14 cellular contexts compared by ENCODE assay signal in genomic region chr15:68353418-68354145, GRCh38.
A peak's percentile ranks its signal among the peaks of the same experiment; 100 is the strongest.
DNase-seq lines count a peak whose midpoint lies in the region; ATAC-seq and TF ChIP-seq lines count a peak whose summit lies in the region.
"Had no signal": no experiment of that assay in that cellular context is flagged by ENCODE, and none has a peak within 500 bp of the region (broad histone marks: within the 10 kb centered on the region; RNA-seq: fewer than 3 reads in every experiment).

No MANE protein-coding gene starts in this region.

- no peak for TF ChIP-seq CTCF in psoas muscle (IDR thresholded peaks at IDR 0.05)

- peak overlapping the region; percentile 88 for H3K27ac Mint-ChIP-seq in dendritic cell treated with granulocyte-macrophage colony-stimulating factor and Interleukin-4, amounts not matched to agents 40 ng/mL and 50 ng/mL, for 4 days
- H3K27ac Mint-ChIP-seq: memory B cell had no signal

- peaks cover 12% of the 10 kb centered on the region for H3K4me1 ChIP-seq in psoas muscle

- no peak overlapping the region for H3K4me3 ChIP-seq in psoas muscle
- H3K4me3 ChIP-seq: ovary had no signal

- ATAC-seq in psoas muscle, result no peak
- ATAC-seq in GM21360 (IDR thresholded peaks at IDR 0.05; ENCODE audit: unreplicated experiment), result no peak
- ATAC-seq: T-helper 17 cell had no signal

- intact Hi-C loops in dendritic cell treated with granulocyte-macrophage colony-stimulating factor and Interleukin-4, amounts not matched to agents 40 ng/mL and 50 ng/mL, for 4 days (cut with micrococcal nuclease), result no loop called here
- intact Hi-C loops in psoas muscle (cut with DNase I), result no loop called here

- H3K9me3 ChIP-seq in psoas muscle, result no peaks in the 10 kb centered on the region
- H3K9me3 ChIP-seq: ovary had no signal

- H3K27me3 Mint-ChIP-seq in dendritic cell treated with granulocyte-macrophage colony-stimulating factor and Interleukin-4, amounts not matched to agents 40 ng/mL and 50 ng/mL, for 4 days, result no peaks in the 10 kb centered on the region

- no peaks in the 10 kb centered on the region for H3K36me3 ChIP-seq in psoas muscle (ENCODE audit: insufficient read depth in 1 of 2, low read depth in 1 of 2)
- H3K36me3 ChIP-seq: ovary had no signal

- WGBS in psoas muscle, 3 donors, result 89 to 98% (median 90%) methylated on average over 7 of the region's 7 CpGs

- H3K36me3 Mint-ChIP-seq in dendritic cell treated with granulocyte-macrophage colony-stimulating factor and Interleukin-4, amounts not matched to agents 40 ng/mL and 50 ng/mL, for 4 days (ENCODE audit: low read depth), result peaks cover 54% of the 10 kb centered on the region
- H3K36me3 Mint-ChIP-seq: memory B cell had no signal

- H3K27ac ChIP-seq in psoas muscle, result peak overlapping the region; percentile 57
- H3K27ac ChIP-seq: HL-60 had no signal

- peak; percentile 44 for DNase-seq in EH (ENCODE audit: low read depth)
- peak; percentile 74 for DNase-seq in NCI-H69 (lab: John Stamatoyannopoulos, UW)
- no peak for DNase-seq in psoas muscle
- no peak for DNase-seq in SK-N-DZ (ENCODE audit: low spot score)
- no peak for DNase-seq in germinal center (ENCODE audit: low spot score)
- DNase-seq in SKM-1 treated with dmso at 0.1 percent for 144 hours (lab: John Stamatoyannopoulos, UW; ENCODE audit: unreplicated experiment), result no peak
- DNase-seq: anterior cingulate cortex; ovary; stimulated activated CD4-positive, alpha-beta T cell treated with anti-CD3 and anti-CD28 coated beads, Interleukin-2, amount 100 ng/mL, for 24 hours; T-helper 17 cell had no signal

- no peaks in the 10 kb centered on the region for H3K27me3 ChIP-seq in psoas muscle (ENCODE audit: insufficient read depth in 3 of 3, low read length in 2 of 3)
- H3K27me3 ChIP-seq: ovary had no signal

- peaks cover 61% of the 10 kb centered on the region for H3K4me1 Mint-ChIP-seq in dendritic cell treated with granulocyte-macrophage colony-stimulating factor and Interleukin-4, amounts not matched to agents 40 ng/mL and 50 ng/mL, for 4 days (ENCODE audit: low read depth)
- H3K4me1 Mint-ChIP-seq: memory B cell had no signal

- peaks cover 8% of the 10 kb centered on the region for H3K9me3 Mint-ChIP-seq in dendritic cell treated with granulocyte-macrophage colony-stimulating factor and Interleukin-4, amounts not matched to agents 40 ng/mL and 50 ng/mL, for 4 days
- H3K9me3 Mint-ChIP-seq: memory B cell had no signal

- H3K4me3 Mint-ChIP-seq in dendritic cell treated with granulocyte-macrophage colony-stimulating factor and Interleukin-4, amounts not matched to agents 40 ng/mL and 50 ng/mL, for 4 days, result no peak overlapping the region
- H3K4me3 Mint-ChIP-seq: memory B cell, T-helper 17 cell had no signal

Comparison
In these comparisons a context has a peak if more than half of its experiments do, and no peak if none do; other contexts are left out.
1. DNase-seq: peak in EH (single experiment) and NCI-H69 (single experiment); none in psoas muscle (0 of 2), SK-N-DZ (single experiment), germinal center (single experiment) and SKM-1 treated with dmso at 0.1 percent for 144 hours (single experiment).